Comparison of ENCODE assay signal across 8 cellular contexts in the genomic region with DNA sequence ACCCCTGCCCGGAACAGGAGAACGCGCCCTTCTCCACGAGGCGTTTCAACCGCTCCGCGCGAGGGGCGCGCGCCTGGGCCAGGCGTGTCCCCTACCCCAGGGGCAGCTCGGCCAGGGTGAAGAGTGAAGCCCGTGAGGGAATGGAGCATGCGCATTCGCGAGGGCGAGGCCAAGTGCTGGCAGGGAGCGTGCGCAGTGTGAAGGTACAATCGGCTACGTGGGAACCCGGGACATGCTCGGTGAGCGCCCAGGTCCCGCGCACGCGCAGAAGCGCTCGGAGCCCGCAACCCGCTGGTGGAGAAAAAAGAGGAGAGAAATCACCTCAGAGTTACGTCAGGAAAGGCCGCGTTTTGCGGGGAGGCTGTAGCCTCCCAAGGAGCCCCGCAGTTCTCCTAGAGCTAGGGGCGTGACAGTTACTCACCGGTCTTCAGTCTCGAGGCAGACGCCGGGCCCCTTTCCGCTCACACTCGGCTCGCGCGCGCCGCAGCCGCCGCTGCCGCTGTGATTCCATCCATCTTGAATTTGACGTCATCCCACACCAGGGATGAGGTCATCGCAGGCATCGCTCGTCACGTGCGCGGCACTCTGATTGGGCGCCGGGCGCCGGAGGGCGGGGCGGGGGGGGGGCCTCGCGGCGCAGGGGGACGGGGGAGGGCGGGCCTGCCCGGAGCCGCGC. TPM values are rescaled to one million over a fixed set of nuclear protein-coding genes. Genes with fewer than 3 reads are reported as not detected.
DNase-seq lines count a peak whose midpoint lies in the region; ATAC-seq and TF ChIP-seq lines count a peak whose summit lies in the region.

Gene ZBTB21 (minus strand): TSS at position 530 of the 676 bp plus-strand sequence. CDS start 16,265 bp downstream, outside the sequence.

- H4K20me1 ChIP-seq in DND-41 (ENCODE audit: insufficient read depth, low read length): peaks cover 29% of the 10 kb centered on the region
- H4K20me1 ChIP-seq in GM23338 (replicated peaks; ENCODE audit: insufficient read depth): no peaks in the 10 kb centered on the region; the same call in none of the 2 replicates
- no peaks in the 10 kb centered on the region for H4K20me1 ChIP-seq in fibroblast of lung (ENCODE audit: control insufficient read depth, extremely low read depth, insufficient read depth, low read length)

- H3K27ac ChIP-seq in DND-41 (ENCODE audit: low read length) (peak within 1 kb of the TSS; percentile 92), GM23338 (ENCODE audit: low read depth) (peak within 1 kb of the TSS; percentile 72; the same call in 1 of the 2 replicates), RWPE1 (peak within 1 kb of the TSS; percentile 92), fibroblast of lung (ENCODE audit: insufficient read depth, low read length) (peak within 1 kb of the TSS; percentile 98)

- peak within 1 kb of the TSS; percentile 83 for H2AFZ ChIP-seq in DND-41 (ENCODE audit: low read depth, low read length)
- peak within 1 kb of the TSS; percentile 92; the same call in 1 of the 2 replicates for H2AFZ ChIP-seq in GM23338
- peak within 1 kb of the TSS; percentile 45 for H2AFZ ChIP-seq in fibroblast of lung (ENCODE audit: low read length)

- DNase-seq in DND-41: peak; percentile 98
- peak; percentile 97 for DNase-seq in GM23338 (ENCODE audit: low spot score)
- peak; percentile 91 for DNase-seq in LNCaP clone FGC (ENCODE audit: low read depth)
- DNase-seq in RWPE1 (ENCODE audit: low spot score): peak; percentile 97
- peak; percentile 93 to 98 for DNase-seq in fibroblast of lung (ENCODE audit: low read depth in 2 of 2)
- DNase-seq in naive thymus-derived CD8-positive, alpha-beta T cell: peak; percentile 96 to 99 (median 98)
- DNase-seq in stimulated activated naive CD4-positive, alpha-beta T cell (lab: John Stamatoyannopoulos, UW): peak; percentile 98 to 99 (median 98)

- H3K9me3 ChIP-seq in DND-41 (ENCODE audit: insufficient read depth, low read length, severe bottlenecking) (peaks cover 3% of the 10 kb centered on the region), fibroblast of lung (ENCODE audit: control insufficient read depth, insufficient read depth, low read depth, low read length) (no peaks in the 10 kb centered on the region)

- H3K4me2 ChIP-seq in DND-41 (ENCODE audit: insufficient read depth, low read length) (peak within 1 kb of the TSS; percentile 92), GM23338 (peak within 1 kb of the TSS; percentile 93), fibroblast of lung (ENCODE audit: extremely low read depth, insufficient read depth, low read length) (peak within 1 kb of the TSS; percentile 98)

- H3K27me3 ChIP-seq in DND-41 (ENCODE audit: insufficient read depth, low read length, poor library complexity) (no peaks in the 10 kb centered on the region), GM23338 (ENCODE audit: insufficient read depth) (peaks cover 30% of the 10 kb centered on the region), fibroblast of lung (ENCODE audit: control insufficient read depth, insufficient read depth, low read length) (no peaks in the 10 kb centered on the region)

- H3K36me3 Mint-ChIP-seq in GM23338 (ENCODE audit: low read depth): peaks cover 14% of the 10 kb centered on the region
- H3K36me3 Mint-ChIP-seq in activated T-helper 17 cell treated with anti-CD3 and anti-CD28 coated beads, Interleukin-2, amount 50 U/mL, for 72 hours (ENCODE audit: low read depth): peaks cover 45% of the 10 kb centered on the region
- H3K36me3 Mint-ChIP-seq in naive thymus-derived CD8-positive, alpha-beta T cell: peaks cover 0 to 12% (median 0%) of the 10 kb centered on the region in 3 donors

- peak within 1 kb of the TSS; percentile 95 for H3K4me3 Mint-ChIP-seq in GM23338
- H3K4me3 Mint-ChIP-seq in activated T-helper 17 cell treated with anti-CD3 and anti-CD28 coated beads, Interleukin-2, amount 50 U/mL, for 72 hours: peak within 1 kb of the TSS; percentile 90
- H3K4me3 Mint-ChIP-seq in naive thymus-derived CD8-positive, alpha-beta T cell: peak within 1 kb of the TSS; percentile 81 to 100 (median 98)

- CTCF ChIA-PET in RWPE1 (lab: Yijun Ruan, JAX): interaction anchor here (0.6 to 1.1 kb wide), 4 partner anchors 75 to 107 kb away, joined by 3 to 7 read pairs (median 4); no protein-coding TSS in a partner anchor

- H3K4me3 ChIP-seq in DND-41 (ENCODE audit: low read depth in 1 of 2, low read length in 2 of 2) (peak within 1 kb of the TSS; percentile 65 to 68; a peak in 3 of 4 replicates), GM23338 (peak within 1 kb of the TSS; percentile 82), LNCaP clone FGC (ENCODE audit: low read depth, low read length) (peak within 1 kb of the TSS; percentile 77), fibroblast of lung (replicated peaks in 1 of 4; ENCODE audit: control extremely low read depth in 1 of 4, insufficient read depth in 1 of 4, low read depth in 3 of 4, low read length in 4 of 4) (peak within 1 kb of the TSS; percentile 61 to 78 (median 74))

- H3K9me2 ChIP-seq in GM23338 (ENCODE audit: insufficient read depth): no peaks in the 10 kb centered on the region

- H3K79me2 ChIP-seq in DND-41 (ENCODE audit: insufficient read depth, low read length) (peaks cover 50% of the 10 kb centered on the region), GM23338 (replicated peaks; ENCODE audit: insufficient read depth) (peaks cover 40% of the 10 kb centered on the region), fibroblast of lung (ENCODE audit: control insufficient read depth, insufficient read depth, low read length) (peaks cover 19% of the 10 kb centered on the region)

- no peaks in the 10 kb centered on the region for H3K9me3 Mint-ChIP-seq in GM23338
- peaks cover 5% of the 10 kb centered on the region for H3K9me3 Mint-ChIP-seq in activated T-helper 17 cell treated with anti-CD3 and anti-CD28 coated beads, Interleukin-2, amount 50 U/mL, for 72 hours
- H3K9me3 Mint-ChIP-seq in naive thymus-derived CD8-positive, alpha-beta T cell: peaks cover 0 to 4% (median 0%) of the 10 kb centered on the region in 9 donors

- peaks cover 31% of the 10 kb centered on the region for H3K27me3 Mint-ChIP-seq in GM23338 (ENCODE audit: insufficient read depth, low read depth, poor library complexity)
- no peaks in the 10 kb centered on the region for H3K27me3 Mint-ChIP-seq in activated T-helper 17 cell treated with anti-CD3 and anti-CD28 coated beads, Interleukin-2, amount 50 U/mL, for 72 hours
- peaks cover 0 to 4% (median 0%) of the 10 kb centered on the region in 5 donors for H3K27me3 Mint-ChIP-seq in naive thymus-derived CD8-positive, alpha-beta T cell

- TF ChIP-seq CTCF in DND-41 (IDR thresholded peaks at IDR 0.05; ENCODE audit: borderline replicate concordance, extremely low read depth, low read length, poor library complexity, severe bottlenecking) (no peak), GM23338 (conservative IDR thresholded peaks at IDR 0.05; ENCODE audit: low read depth in 2 of 2) (no peak), LNCaP clone FGC (IDR thresholded peaks at IDR 0.05; ENCODE audit: control insufficient read depth, extremely low read depth, insufficient read depth) (no peak), RWPE1 (conservative IDR thresholded peaks at IDR 0.05; ENCODE audit: low read depth) (no peak), fibroblast of lung (conservative IDR thresholded peaks at IDR 0.05 in 1 of 2, IDR thresholded peaks at IDR 0.05 in 1 of 2; ENCODE audit: low read depth in 1 of 2, low read length in 2 of 2) (no peak)

- H3K27ac Mint-ChIP-seq in GM23338: peak within 1 kb of the TSS; percentile 100
- H3K27ac Mint-ChIP-seq in activated T-helper 17 cell treated with anti-CD3 and anti-CD28 coated beads, Interleukin-2, amount 50 U/mL, for 72 hours: peak within 1 kb of the TSS; percentile 99
- peak within 1 kb of the TSS; percentile 94 to 100 (median 100) for H3K27ac Mint-ChIP-seq in naive thymus-derived CD8-positive, alpha-beta T cell

- H3K9ac ChIP-seq in DND-41 (ENCODE audit: low read depth, low read length) (peak within 1 kb of the TSS; percentile 95), fibroblast of lung (ENCODE audit: insufficient read depth, low read length) (peak within 1 kb of the TSS; percentile 100)

- peaks cover 42% of the 10 kb centered on the region for H3K4me1 ChIP-seq in DND-41 (ENCODE audit: insufficient read depth, low read length)
- peaks cover 10% of the 10 kb centered on the region; the same call in 1 of the 2 replicates for H3K4me1 ChIP-seq in GM23338 (ENCODE audit: insufficient read depth)
- H3K4me1 ChIP-seq in fibroblast of lung (ENCODE audit: control insufficient read depth, extremely low read depth, insufficient read depth, low read length): peaks cover 2% of the 10 kb centered on the region

- H3F3A ChIP-seq in GM23338 (replicated peaks; ENCODE audit: low read depth): peaks cover 2% of the 10 kb centered on the region; the same call in 1 of the 2 replicates

- peaks cover 13% of the 10 kb centered on the region for H3K4me1 Mint-ChIP-seq in GM23338
- peaks cover 26% of the 10 kb centered on the region for H3K4me1 Mint-ChIP-seq in activated T-helper 17 cell treated with anti-CD3 and anti-CD28 coated beads, Interleukin-2, amount 50 U/mL, for 72 hours
- peaks cover 28 to 40% (median 37%) of the 10 kb centered on the region in 4 donors for H3K4me1 Mint-ChIP-seq in naive thymus-derived CD8-positive, alpha-beta T cell

- H3K36me3 ChIP-seq in DND-41 (ENCODE audit: insufficient read depth, low read length): peaks cover 24% of the 10 kb centered on the region
- H3K36me3 ChIP-seq in GM23338 (ENCODE audit: insufficient read depth): no peaks in the 10 kb centered on the region
- H3K36me3 ChIP-seq in fibroblast of lung (ENCODE audit: control insufficient read depth, insufficient read depth, low read length): peaks cover 2% of the 10 kb centered on the region

- peak; percentile 88 for ATAC-seq in DND-41 (ENCODE audit: insufficient read depth, low read depth)
- ATAC-seq in GM23338: peak; percentile 82
- ATAC-seq in activated T-helper 17 cell treated with anti-CD3 and anti-CD28 coated beads, Interleukin-2, amount 50 U/mL, for 72 hours (replicated peaks): peak; percentile 87
- peak; percentile 76 to 82 for ATAC-seq in naive thymus-derived CD8-positive, alpha-beta T cell

- POLR2A ChIA-PET in RWPE1 (lab: Yijun Ruan, JAX; ENCODE audit: low non-redundant PET): interaction anchor here (0.6 kb wide), 1 partner anchor 11 kb away, joined by 3 read pairs; no protein-coding TSS in a partner anchor
- POLR2A ChIA-PET in naive thymus-derived CD8-positive, alpha-beta T cell (lab: Charles Lee): interaction anchor here (0.6 to 8.0 kb wide), 18 partner anchors 9 to 883 kb away, joined by 3 to 209 read pairs (median 4); partner anchors contain the start of gene NDUFV3

TF ChIP-seq in GM23338, 12 proteins besides CTCF, POLR2A, EP300 and RAD21 (continues in another document):
- peak; percentile 99 for TF ChIP-seq CREB1 (CRISPR knock-in tag; IDR thresholded peaks at IDR 0.05; ENCODE audit: low read depth)

RNA-seq across cellular contexts. Expression of gene ZBTB21, which starts in this region (rescaled TPM):
- 11.0 and 13.6 TPM in 2 replicates for total RNA-seq in GM23338 (2014; rRNA removed; shearing (Covaris generic))
- polyA plus RNA-seq in GM23338 (2016; fragmentation: Nextera tagmentation; extraction: Ambion mirVana) (8.7 and 10.0 TPM in 2 replicates), fibroblast of lung (9.1 and 12.2 TPM in 2 replicates)
- 10 to 100 TPM; 18.5 to 37.2 TPM for total RNA-seq in activated T-helper 17 cell treated with anti-CD3 and anti-CD28 coated beads, Interleukin-2, amount 50 U/mL, for 72 hours
- 5.6 and 8.9 TPM in 2 replicates for total RNA-seq in fibroblast of lung
- 5.6 and 7.0 TPM in 2 replicates for polyA plus RNA-seq in fibroblast of lung (2012)
- 19.8 and 31.3 TPM in 2 replicates for polyA minus RNA-seq in fibroblast of lung (ENCODE audit: low replicate concordance)
- total RNA-seq in naive thymus-derived CD8-positive, alpha-beta T cell: 10 to 100 TPM; 29.4 to 33.3 TPM
- polyA plus RNA-seq in naive thymus-derived CD8-positive, alpha-beta T cell: 1 to 10 TPM; 4.2 to 6.3 (median 4.7) TPM

Comparison
In these comparisons a context has a peak if more than half of its experiments do, and no peak if none do; other contexts are left out.
1. Peak in every context shown above with its lines: DNase-seq, ATAC-seq, H3K4me3 ChIP-seq and H3K27ac ChIP-seq.